17 cellular contexts compared by ENCODE assay signal in the genomic region with DNA sequence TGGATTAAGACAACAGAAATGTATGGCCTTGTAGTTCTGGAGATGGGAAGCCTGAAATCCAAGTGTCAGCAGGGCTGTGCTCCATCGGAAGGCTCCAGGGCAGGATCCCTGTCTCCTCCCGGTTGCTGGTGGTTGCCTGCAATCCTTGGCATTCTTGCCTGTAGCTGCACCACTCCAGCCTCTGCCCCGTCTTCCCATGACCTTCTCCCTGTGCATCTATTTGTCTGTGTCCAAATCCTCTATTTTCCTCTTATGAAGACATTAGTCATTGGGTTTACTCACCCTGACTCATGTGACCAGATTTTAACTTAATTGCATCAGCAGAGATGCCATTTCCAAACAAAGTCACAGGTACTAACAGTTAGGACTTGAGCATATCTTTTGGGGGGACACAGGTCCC.
DNase-seq lines count a peak whose midpoint lies in the region; TF ChIP-seq lines count a peak whose summit lies in the region.
"Had no signal": no experiment of that assay in that cellular context is flagged by ENCODE, and none has a peak within 500 bp of the region (broad histone marks: within the 10 kb centered on the region; RNA-seq: fewer than 3 reads in every experiment).

No MANE protein-coding gene starts in this region.

- TF ChIP-seq CTCF in RWPE1 (conservative IDR thresholded peaks at IDR 0.05; ENCODE audit: low read depth): no peak
- no peak for TF ChIP-seq CTCF in fibroblast of mammary gland (conservative IDR thresholded peaks at IDR 0.05; ENCODE audit: control insufficient read depth, insufficient read depth, low read depth, low read length)

- CTCF ChIA-PET in RWPE1 (lab: Yijun Ruan, JAX): interaction anchor here (1.0 kb wide), 1 partner anchor 118 kb away, joined by 3 read pairs; no protein-coding TSS in a partner anchor

- peak; percentile 71 for DNase-seq in AG08395 (ENCODE audit: low spot score)
- peak; percentile 37 for DNase-seq in GM04504 (ENCODE audit: low read depth)
- DNase-seq in RWPE1 (ENCODE audit: low spot score): peak; percentile 59
- DNase-seq in fibroblast of mammary gland (ENCODE audit: low read depth): peak; percentile 85
- DNase-seq in activated T-cell treated with anti-CD3 and anti-CD28 coated beads, Interleukin-2, amount 50 U/mL, for 48 hours: no peak
- no peak for DNase-seq in Ammon's horn (ENCODE audit: low spot score)
- no peak for DNase-seq in stimulated activated naive CD4-positive, alpha-beta T cell treated with Interleukin-2 at 50 U/mL for 16 hours (lab: John Stamatoyannopoulos, UW)
- DNase-seq in AML-193 (lab: John Stamatoyannopoulos, UW): no peak
- DNase-seq: activated CD8-positive, alpha-beta T cell treated with anti-CD3 and anti-CD28 coated beads for 36 hours; activated gamma-delta T cell; C1 segment of cervical spinal cord; Kasumi-1; NCI-H1930; NCI-H774; SHP77 treated with DMSO at 0.1 percent for 48 hours; stimulated activated CD4-positive, alpha-beta T cell treated with anti-CD3 and anti-CD28 coated beads, Interleukin-15, amount 100 ng/mL, for 24 hours; testis had no signal

- no peak overlapping the region for H3K4me3 ChIP-seq in fibroblast of mammary gland (ENCODE audit: control insufficient read depth, low read depth, low read length)
- H3K4me3 ChIP-seq: testis had no signal

- POLR2A ChIA-PET in RWPE1 (lab: Yijun Ruan, JAX; ENCODE audit: low non-redundant PET): no interaction called here

- H3K27ac ChIP-seq in RWPE1: peak overlapping the region; percentile 53
- H3K27ac ChIP-seq: testis had no signal

Comparison
In these comparisons a context has a peak if more than half of its experiments do, and no peak if none do; other contexts are left out.
1. DNase-seq: peak in AG08395 (single experiment), GM04504 (single experiment), RWPE1 (single experiment) and fibroblast of mammary gland (single experiment); none in activated T-cell treated with anti-CD3 and anti-CD28 coated beads, Interleukin-2, amount 50 U/mL, for 48 hours (0 of 2), Ammon's horn (single experiment), stimulated activated naive CD4-positive, alpha-beta T cell treated with Interleukin-2 at 50 U/mL for 16 hours (single experiment) and AML-193 (0 of 2).